1 cellular context compared by ENCODE assay signal in the genomic region with DNA sequence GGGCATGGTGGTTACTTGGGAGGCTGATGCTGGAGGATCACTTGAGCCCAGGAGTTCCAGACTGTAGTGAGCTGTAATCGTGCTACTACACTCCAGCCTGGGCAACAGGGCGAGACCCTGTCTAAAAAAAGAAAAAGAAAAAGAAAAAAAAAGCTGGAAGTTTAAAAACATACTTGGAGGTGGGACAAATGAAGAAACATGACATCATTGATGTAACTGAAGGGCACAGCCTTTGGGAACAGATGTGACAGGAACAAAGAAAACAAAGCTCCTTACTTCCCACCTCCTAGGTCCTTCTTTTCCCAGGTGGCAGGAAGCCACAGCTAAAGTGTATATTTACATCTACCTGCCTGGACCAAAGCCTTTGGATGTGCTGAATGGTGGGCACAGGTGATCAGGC.
TF ChIP-seq lines count a peak whose summit lies in the region.

No MANE protein-coding gene starts in this region.

TF ChIP-seq in GM23338, 12 proteins besides CTCF, POLR2A, EP300 and RAD21:
- TF ChIP-seq JUNB (IDR thresholded peaks at IDR 0.05; ENCODE audit: unreplicated experiment) = no peak
- TF ChIP-seq NANOG (IDR thresholded peaks at IDR 0.05; ENCODE audit: borderline replicate concordance) = no peak
- no peak for TF ChIP-seq ZNF331 (CRISPR knock-in tag; IDR thresholded peaks at IDR 0.05; ENCODE audit: low read depth)
- TF ChIP-seq, protein P1, sequence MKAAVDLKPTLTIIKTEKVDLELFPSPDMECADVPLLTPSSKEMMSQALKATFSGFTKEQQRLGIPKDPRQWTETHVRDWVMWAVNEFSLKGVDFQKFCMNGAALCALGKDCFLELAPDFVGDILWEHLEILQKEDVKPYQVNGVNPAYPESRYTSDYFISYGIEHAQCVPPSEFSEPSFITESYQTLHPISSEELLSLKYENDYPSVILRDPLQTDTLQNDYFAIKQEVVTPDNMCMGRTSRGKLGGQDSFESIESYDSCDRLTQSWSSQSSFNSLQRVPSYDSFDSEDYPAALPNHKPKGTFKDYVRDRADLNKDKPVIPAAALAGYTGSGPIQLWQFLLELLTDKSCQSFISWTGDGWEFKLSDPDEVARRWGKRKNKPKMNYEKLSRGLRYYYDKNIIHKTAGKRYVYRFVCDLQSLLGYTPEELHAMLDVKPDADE (IDR thresholded peaks at IDR 0.05) = no peak
